Comparison of ENCODE assay signal across 23 cellular contexts in genomic region chr13:44241638-44242037, GRCh38.
"Had no signal": no experiment of that assay in that cellular context is flagged by ENCODE, and none has a peak within 500 bp of the region (broad histone marks: within the 10 kb centered on the region; RNA-seq: fewer than 3 reads in every experiment).

No MANE protein-coding gene starts in this region.

- H3K27ac Mint-ChIP-seq: activated naive CD8-positive, alpha-beta T cell treated with anti-CD3 and anti-CD28 coated beads for 36 hours; endodermal cell; mesothelial cell of epicardium; naive thymus-derived CD8-positive, alpha-beta T cell; progenitor cell of endocrine pancreas; stimulated activated naive CD8-positive, alpha-beta T cell treated with anti-CD3 and anti-CD28 coated beads, Interleukin-15, Interleukin-2, amounts not matched to agents 100 ng/mL and 50 ng/mL, for 24 hours; T-helper 1 cell treated with Interleukin-12 subunit alpha and Interleukin-12 subunit beta and Interleukin-4 antibody, amounts not matched to agents 30 μg/mL and 1 μg/mL, for 36 hours had no signal

- H3K4me3 Mint-ChIP-seq: activated naive CD8-positive, alpha-beta T cell treated with anti-CD3 and anti-CD28 coated beads for 36 hours; central memory CD8-positive, alpha-beta T cell; endodermal cell; mesothelial cell of epicardium; naive thymus-derived CD8-positive, alpha-beta T cell; stimulated activated naive CD8-positive, alpha-beta T cell treated with anti-CD3 and anti-CD28 coated beads, Interleukin-15, Interleukin-2, amounts not matched to agents 100 ng/mL and 50 ng/mL, for 24 hours; T-helper 1 cell treated with Interleukin-12 subunit alpha and Interleukin-12 subunit beta and Interleukin-4 antibody, amounts not matched to agents 30 μg/mL and 1 μg/mL, for 36 hours had no signal

- DNase-seq: activated CD4-positive, alpha-beta T cell treated with anti-CD3 and anti-CD28 coated beads for 4 hours; activated CD4-positive, alpha-beta T cell treated with anti-CD3 and anti-CD28 coated beads, Interleukin-2, amount 50 U/mL, for 48 hours; activated CD4-positive, CD25-positive, alpha-beta regulatory T cell; activated naive CD4-positive, alpha-beta T cell treated with Interleukin-2 at 50 U/mL for 16 hours; activated naive CD8-positive, alpha-beta T cell treated with anti-CD3 and anti-CD28 coated beads for 36 hours; activated T-cell treated with anti-CD3 and anti-CD28 coated beads, Interleukin-2, amount 50 U/mL, for 48 hours; endodermal cell; esophagus squamous epithelium; gastrocnemius medialis; head of caudate nucleus; kidney; naive thymus-derived CD8-positive, alpha-beta T cell; right cardiac atrium; stimulated activated CD4-positive, alpha-beta T cell treated with anti-CD3 and anti-CD28 coated beads, Interleukin-12 subunit alpha, Interleukin-12 subunit beta, amount 100 ng/mL, for 4 hours; substantia nigra; T1000; thyroid gland had no signal

- ATAC-seq: gastrocnemius medialis; naive thymus-derived CD8-positive, alpha-beta T cell; right cardiac atrium had no signal

- H3K9me3 Mint-ChIP-seq: activated naive CD8-positive, alpha-beta T cell treated with anti-CD3 and anti-CD28 coated beads for 36 hours; central memory CD8-positive, alpha-beta T cell; endodermal cell; mesothelial cell of epicardium; naive thymus-derived CD8-positive, alpha-beta T cell; stimulated activated naive CD8-positive, alpha-beta T cell treated with anti-CD3 and anti-CD28 coated beads, Interleukin-15, Interleukin-2, amounts not matched to agents 100 ng/mL and 50 ng/mL, for 24 hours; T-helper 1 cell treated with Interleukin-12 subunit alpha and Interleukin-12 subunit beta and Interleukin-4 antibody, amounts not matched to agents 30 μg/mL and 1 μg/mL, for 36 hours had no signal

- H3K27me3 Mint-ChIP-seq: central memory CD8-positive, alpha-beta T cell; progenitor cell of endocrine pancreas had no signal

- H3K36me3 Mint-ChIP-seq: activated naive CD8-positive, alpha-beta T cell treated with anti-CD3 and anti-CD28 coated beads for 36 hours; mesothelial cell of epicardium; naive thymus-derived CD8-positive, alpha-beta T cell had no signal

- H3K36me3 ChIP-seq: breast epithelium, esophagus squamous epithelium, gastrocnemius medialis, thyroid gland had no signal

- H3K4me3 ChIP-seq: breast epithelium, esophagus squamous epithelium, gastrocnemius medialis, thyroid gland had no signal

- H3K4me1 ChIP-seq: breast epithelium had no signal

- H3K4me1 Mint-ChIP-seq: central memory CD8-positive, alpha-beta T cell had no signal

- H3K27me3 ChIP-seq: breast epithelium, esophagus squamous epithelium, gastrocnemius medialis, thyroid gland had no signal

- H3K9me3 ChIP-seq: breast epithelium, esophagus squamous epithelium, gastrocnemius medialis, thyroid gland had no signal

- H3K27ac ChIP-seq: esophagus squamous epithelium, thyroid gland had no signal
